ENCODE assay signal across 8 cellular contexts in the genomic region with DNA sequence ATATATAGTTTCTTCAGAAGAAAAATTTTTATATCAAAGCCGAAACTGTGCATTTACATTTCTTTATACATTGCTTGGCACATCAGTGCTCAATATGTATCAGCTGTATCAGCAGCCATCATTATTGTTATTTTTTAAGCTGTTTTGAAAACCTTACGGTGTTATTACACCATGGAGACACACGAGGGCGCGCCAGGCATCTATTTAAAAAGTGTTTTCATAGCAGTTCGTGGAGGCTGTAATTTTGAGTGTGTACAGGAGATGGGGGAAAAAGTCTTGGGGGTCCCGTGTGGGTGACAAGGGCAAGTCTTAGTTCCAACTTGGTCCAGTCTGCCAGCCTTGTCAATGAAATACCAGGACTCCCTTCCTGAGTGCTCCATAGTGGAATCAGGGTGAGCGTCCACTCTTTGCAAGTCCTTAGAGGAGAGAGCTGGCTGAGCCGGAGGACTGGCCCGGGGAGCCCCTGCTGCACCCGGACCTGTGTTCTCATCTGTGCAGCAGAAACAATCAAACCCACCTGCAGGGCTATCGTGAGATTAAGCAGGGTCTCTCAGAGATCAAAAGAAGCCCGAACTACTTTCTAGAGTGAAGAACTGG. TPM values are rescaled to one million over a fixed set of nuclear protein-coding genes. Genes with fewer than 3 reads are reported as not detected.
DNase-seq lines count a peak whose midpoint lies in the region; ATAC-seq and TF ChIP-seq lines count a peak whose summit lies in the region.

No MANE protein-coding gene starts in this region.

- H3K79me2 ChIP-seq in OCI-LY3 (ENCODE audit: low read length): no peaks in the 10 kb centered on the region

- peak; percentile 76 for TF ChIP-seq CTCF in CD8-positive, alpha-beta T cell (IDR thresholded peaks at IDR 0.05)
- peak; percentile 87 for TF ChIP-seq CTCF in OCI-LY3 (IDR thresholded peaks at IDR 0.05; ENCODE audit: low read depth, low read length)
- peak; percentile 70 for TF ChIP-seq CTCF in fibroblast of the aortic adventitia (IDR thresholded peaks at IDR 0.05; ENCODE audit: insufficient read depth, low read length)
- peak in 2 of 3 donors; percentile 19 to 33 for TF ChIP-seq CTCF in ovary (IDR thresholded peaks at IDR 0.05)
- TF ChIP-seq CTCF in vagina (IDR thresholded peaks at IDR 0.05): peak; percentile 53 to 66 (median 59)

- no peak overlapping the region for H3K4me3 ChIP-seq in CD8-positive, alpha-beta T cell (ENCODE audit: low read depth, low read length)
- no peak overlapping the region; the same call in 1 of the 2 replicates for H3K4me3 ChIP-seq in OCI-LY3 (ENCODE audit: low read length)
- H3K4me3 ChIP-seq in fibroblast of the aortic adventitia (ENCODE audit: low read depth, low read length): peak overlapping the region; percentile 31
- no peak overlapping the region for H3K4me3 ChIP-seq in ovary
- no peak overlapping the region for H3K4me3 ChIP-seq in vagina

- H3K4me2 ChIP-seq in OCI-LY3 (ENCODE audit: low read length): peak overlapping the region; percentile 34

- WGBS in ovary, 3 donors: 9 to 12% (median 11%) methylated on average over 13 of the region's 13 CpGs

- peak in 6 of 7 experiments; percentile 15 to 56 (median 36) for DNase-seq in CD8-positive, alpha-beta T cell
- DNase-seq in HT-29 (ENCODE audit: low spot score): peak; percentile 84
- DNase-seq in activated T-cell treated with anti-CD3 and anti-CD28 coated beads, Interleukin-2, amount 50 U/mL, for 24 hours: peak; percentile 58
- DNase-seq in fibroblast of the aortic adventitia (ENCODE audit: low read depth): peak; percentile 72
- peak; percentile 18 to 66 (median 41) for DNase-seq in ovary
- no peak for DNase-seq in vagina (ENCODE audit: extremely low spot score in 2 of 2)

- POLR2A ChIA-PET in CD8-positive, alpha-beta T cell (lab: Charles Lee): no interaction called here

- intact Hi-C loops in CD8-positive, alpha-beta T cell (cut with DNase I, micrococcal nuclease): no loop called here
- intact Hi-C loops in ovary (cut with DNase I) (no loop called here), vagina (cut with DNase I) (no loop called here)

- no peaks in the 10 kb centered on the region for H3K9me3 ChIP-seq in CD8-positive, alpha-beta T cell (ENCODE audit: low read length)
- H3K9me3 ChIP-seq in OCI-LY3 (ENCODE audit: insufficient read depth, low read length) (no peaks in the 10 kb centered on the region), ovary (no peaks in the 10 kb centered on the region), vagina (no peaks in the 10 kb centered on the region)

- no peak overlapping the region for H3K4me3 Mint-ChIP-seq in CD8-positive, alpha-beta T cell
- H3K4me3 Mint-ChIP-seq in activated T-cell treated with anti-CD3 and anti-CD28 coated beads, Interleukin-2, amount 50 U/mL, for 24 hours: no peak overlapping the region

- ATAC-seq in CD8-positive, alpha-beta T cell: peak; percentile 57
- no peak for ATAC-seq in GM19351 (IDR thresholded peaks at IDR 0.05; ENCODE audit: unreplicated experiment)

- no peak for TF ChIP-seq EP300 in ovary (IDR thresholded peaks at IDR 0.05)

- no peak overlapping the region for H3K27ac ChIP-seq in CD8-positive, alpha-beta T cell (ENCODE audit: low read depth, low read length)
- H3K27ac ChIP-seq in OCI-LY3 (ENCODE audit: low read length): no peak overlapping the region
- H3K27ac ChIP-seq in ovary: no peak overlapping the region
- H3K27ac ChIP-seq in vagina: no peak overlapping the region

- no peak overlapping the region for H2AFZ ChIP-seq in OCI-LY3 (ENCODE audit: low read depth, low read length)

- H3K27me3 Mint-ChIP-seq in CD8-positive, alpha-beta T cell (ENCODE audit: low read depth): peaks cover 21% of the 10 kb centered on the region
- peaks cover 41% of the 10 kb centered on the region for H3K27me3 Mint-ChIP-seq in activated T-cell treated with anti-CD3 and anti-CD28 coated beads, Interleukin-2, amount 50 U/mL, for 24 hours

- H3K36me3 ChIP-seq in CD8-positive, alpha-beta T cell (ENCODE audit: insufficient read depth, low read length): no peaks in the 10 kb centered on the region
- H3K36me3 ChIP-seq in OCI-LY3 (replicated peaks; ENCODE audit: low read depth, low read length) (no peaks in the 10 kb centered on the region), ovary (no peaks in the 10 kb centered on the region), vagina (no peaks in the 10 kb centered on the region)

- no peaks in the 10 kb centered on the region for H3K4me1 ChIP-seq in CD8-positive, alpha-beta T cell (ENCODE audit: insufficient read depth, low read length)
- H3K4me1 ChIP-seq in OCI-LY3 (ENCODE audit: low read length) (no peaks in the 10 kb centered on the region), ovary (ENCODE audit: insufficient read depth) (no peaks in the 10 kb centered on the region), vagina (no peaks in the 10 kb centered on the region)

- H3K27ac Mint-ChIP-seq in CD8-positive, alpha-beta T cell: no peak overlapping the region
- H3K27ac Mint-ChIP-seq in activated T-cell treated with anti-CD3 and anti-CD28 coated beads, Interleukin-2, amount 50 U/mL, for 24 hours: no peak overlapping the region

- no peak overlapping the region for H3K9ac ChIP-seq in OCI-LY3 (ENCODE audit: low read length)

- no peaks in the 10 kb centered on the region for H3K36me3 Mint-ChIP-seq in CD8-positive, alpha-beta T cell
- H3K36me3 Mint-ChIP-seq in activated T-cell treated with anti-CD3 and anti-CD28 coated beads, Interleukin-2, amount 50 U/mL, for 24 hours (ENCODE audit: low read depth): no peaks in the 10 kb centered on the region

- CTCF ChIA-PET in CD8-positive, alpha-beta T cell (lab: Charles Lee): interaction anchor here (0.7 to 2.3 kb wide), 4 partner anchors 9 to 16 kb away, joined by 3 to 8 read pairs (median 5); no protein-coding TSS in a partner anchor

- no peaks in the 10 kb centered on the region for H4K20me1 ChIP-seq in OCI-LY3 (ENCODE audit: insufficient read depth, low read length)

- H3K4me1 Mint-ChIP-seq in CD8-positive, alpha-beta T cell (ENCODE audit: low read depth): peaks cover 2% of the 10 kb centered on the region
- no peaks in the 10 kb centered on the region for H3K4me1 Mint-ChIP-seq in activated T-cell treated with anti-CD3 and anti-CD28 coated beads, Interleukin-2, amount 50 U/mL, for 24 hours (ENCODE audit: low read depth)

- no peaks in the 10 kb centered on the region for H3K9me3 Mint-ChIP-seq in CD8-positive, alpha-beta T cell
- no peaks in the 10 kb centered on the region for H3K9me3 Mint-ChIP-seq in activated T-cell treated with anti-CD3 and anti-CD28 coated beads, Interleukin-2, amount 50 U/mL, for 24 hours

- TF ChIP-seq POLR2A in ovary (IDR thresholded peaks at IDR 0.05): no peak
- no peak for TF ChIP-seq POLR2A in vagina (IDR thresholded peaks at IDR 0.05)

- H3K27me3 ChIP-seq in CD8-positive, alpha-beta T cell (ENCODE audit: insufficient read depth, low read length): no peaks in the 10 kb centered on the region
- H3K27me3 ChIP-seq in OCI-LY3 (ENCODE audit: low read depth, low read length) (peaks cover 15% of the 10 kb centered on the region), ovary (no peaks in the 10 kb centered on the region), vagina (no peaks in the 10 kb centered on the region)

RNA-seq across cellular contexts. Expression of a gene that starts 43.3 kb away (rescaled TPM):
- total RNA-seq in CD8-positive, alpha-beta T cell: not detected
- 1.5 and 3.5 TPM in 2 replicates for total RNA-seq in HT-29 (2014; rRNA removed; shearing (Covaris generic))
- total RNA-seq in fibroblast of the aortic adventitia (ENCODE audit: low replicate concordance) (37.4 and 43.4 TPM in 2 replicates), ovary (10 to 100 TPM in 5 of 7 donors, 1 to 10 TPM in 2; 7.3 to 27.7 (median 15.1) TPM), vagina (21.6 TPM)
- 10 to 100 TPM; 11.0 to 18.4 TPM for polyA plus RNA-seq in ovary

Comparison
In these comparisons a context has a peak if more than half of its experiments do, and no peak if none do; other contexts are left out.
1. DNase-seq: peak in CD8-positive, alpha-beta T cell (6 of 7), HT-29 (single experiment), activated T-cell treated with anti-CD3 and anti-CD28 coated beads, Interleukin-2, amount 50 U/mL, for 24 hours (single experiment), fibroblast of the aortic adventitia (single experiment) and ovary (5 of 5); none in vagina (0 of 2).
2. CTCF ChIP-seq: peak in every context shown above with its lines; median percentile 87 in OCI-LY3; 76 in CD8-positive, alpha-beta T cell; 70 in fibroblast of the aortic adventitia; 59 in vagina; 26 in ovary.